27 cellular contexts compared by ENCODE assay signal in genomic region chr5:57836921-57837320, GRCh38.
DNase-seq lines count a peak whose midpoint lies in the region; ATAC-seq, FAIRE-seq and TF ChIP-seq lines count a peak whose summit lies in the region.
"Had no signal": no experiment of that assay in that cellular context is flagged by ENCODE, and none has a peak within 500 bp of the region (broad histone marks: within the 10 kb centered on the region; RNA-seq: fewer than 3 reads in every experiment).

No MANE protein-coding gene starts in this region.

- FAIRE-seq in A549 (lab: Jason Lieb, UNC) = no peak
- FAIRE-seq: GM12891 had no signal

- no peak for TF ChIP-seq POLR2A in A549 (IDR thresholded peaks at IDR 0.05; ENCODE audit: low read length)

- peaks cover 9% of the 10 kb centered on the region for H3K9me3 Mint-ChIP-seq in chondrocyte (ENCODE audit: low read depth)
- H3K9me3 Mint-ChIP-seq in activated CD8-positive, alpha-beta T cell treated with anti-CD3 and anti-CD28 coated beads, Interleukin-2, amount 10 ng/mL, durations not matched to agents 7 days and 5 days (ENCODE audit: insufficient read depth) = no peaks in the 10 kb centered on the region
- H3K9me3 Mint-ChIP-seq: activated naive CD4-positive, alpha-beta T cell treated with anti-CD3 and anti-CD28 coated beads for 36 hours; activated T-cell treated with anti-CD3 and anti-CD28 coated beads, Interleukin-2, amount 50 U/mL, for 4 hours; stimulated activated naive CD8-positive, alpha-beta T cell treated with anti-CD3 and anti-CD28 coated beads, Interleukin-15, amount 100 ng/mL, for 72 hours; T-cell had no signal

- no peaks in the 10 kb centered on the region for H3K27me3 Mint-ChIP-seq in chondrocyte (ENCODE audit: low read depth)
- no peaks in the 10 kb centered on the region for H3K27me3 Mint-ChIP-seq in activated CD8-positive, alpha-beta T cell treated with anti-CD3 and anti-CD28 coated beads, Interleukin-2, amount 10 ng/mL, durations not matched to agents 7 days and 5 days (ENCODE audit: low read depth)
- H3K27me3 Mint-ChIP-seq: IgD-negative memory B cell had no signal

- no peak overlapping the region for H3K4me3 ChIP-seq in A549
- H3K4me3 ChIP-seq in PC-3 (ENCODE audit: low read length) = no peak overlapping the region
- H3K4me3 ChIP-seq in mesodermal cell (ENCODE audit: extremely low read depth, insufficient read depth, low read length, poor library complexity, severe bottlenecking) = no peak overlapping the region
- no peak overlapping the region for H3K4me3 ChIP-seq in upper lobe of right lung
- H3K4me3 ChIP-seq: BLaER1, transverse colon had no signal

- H3K79me2 ChIP-seq in PC-3 (ENCODE audit: low read length) = no peaks in the 10 kb centered on the region

- DNase-seq in A549 (ENCODE audit: low read depth in 1 of 2, low spot score in 1 of 2) = no peak
- DNase-seq in PC-3 = no peak
- DNase-seq in chondrocyte (ENCODE audit: low spot score) = no peak
- no peak for DNase-seq in upper lobe of right lung
- DNase-seq in ureter (ENCODE audit: low spot score) = no peak
- DNase-seq in activated CD8-positive, alpha-beta T cell treated with anti-CD3 and anti-CD28 coated beads, Interleukin-2, amount 10 ng/mL, durations not matched to agents 7 days and 5 days = no peak
- DNase-seq: activated CD8-positive, alpha-beta memory T cell treated with anti-CD3 and anti-CD28 coated beads for 24 hours; activated naive CD4-positive, alpha-beta T cell treated with anti-CD3 and anti-CD28 coated beads for 36 hours; activated T-cell treated with anti-CD3 and anti-CD28 coated beads, Interleukin-2, amount 50 U/mL, for 4 hours; amygdala; central memory CD4-positive, alpha-beta T cell; COR-L47; DMS79 treated with DMSO at 0.1 percent for 48 hours; MM.1S; NCI-H1417 treated with DMSO at 0.1 percent for 48 hours; NCI-H526 treated with DMSO at 0.1 percent for 48 hours; occipital lobe; Right ventricle myocardium superior; stimulated activated naive CD8-positive, alpha-beta T cell treated with anti-CD3 and anti-CD28 coated beads, Interleukin-15, amount 100 ng/mL, for 72 hours; T-cell; transverse colon had no signal

- no peak for TF ChIP-seq CTCF in A549 (IDR thresholded peaks at IDR 0.05)
- no peak for TF ChIP-seq CTCF in PC-3 (conservative IDR thresholded peaks at IDR 0.05; ENCODE audit: low read depth, low read length)
- TF ChIP-seq CTCF in chondrocyte (IDR thresholded peaks at IDR 0.05) = no peak
- TF ChIP-seq CTCF in upper lobe of right lung (IDR thresholded peaks at IDR 0.05) = no peak

- POLR2A ChIA-PET in A549 (lab: Yijun Ruan, JAX) = no interaction called here
- POLR2A ChIA-PET in PC-3 (lab: Charles Lee; ENCODE audit: unreplicated experiment) = no interaction called here
- POLR2A ChIA-PET in activated CD8-positive, alpha-beta T cell treated with anti-CD3 and anti-CD28 coated beads, Interleukin-2, amount 10 ng/mL, durations not matched to agents 7 days and 5 days (lab: Charles Lee) = no interaction called here

- H2AFZ ChIP-seq in PC-3 (ENCODE audit: low read length) = no peak overlapping the region

- WGBS in A549 (ENCODE audit: missing lambda C conversion rate) = 94% methylated on average over 2 of the region's 2 CpGs
- WGBS in mesodermal cell (ENCODE audit: insufficient coverage in 2 of 2), 2 experiments = 100% methylated on average over 1 of the region's 2 CpGs

- H3K27ac Mint-ChIP-seq in chondrocyte (ENCODE audit: unreplicated experiment) = peak overlapping the region; percentile 91
- H3K27ac Mint-ChIP-seq in activated CD8-positive, alpha-beta T cell treated with anti-CD3 and anti-CD28 coated beads, Interleukin-2, amount 10 ng/mL, durations not matched to agents 7 days and 5 days = no peak overlapping the region
- H3K27ac Mint-ChIP-seq: activated naive CD4-positive, alpha-beta T cell treated with anti-CD3 and anti-CD28 coated beads for 36 hours; IgD-negative memory B cell; T-cell had no signal

- no TSS peak for BruUV-seq in PC-3 (replicated peaks; lab: Mats Ljungman, UMichigan)

- intact Hi-C loops in PC-3 (cut with micrococcal nuclease) (loop anchor here (5.0 kb wide), 1 partner anchor 295 kb away; no protein-coding TSS in a partner anchor), upper lobe of right lung (cut with DNase I) (no loop called here)

- H3K9me3 ChIP-seq in A549 (no peaks in the 10 kb centered on the region), PC-3 (ENCODE audit: low read length) (no peaks in the 10 kb centered on the region), mesodermal cell (ENCODE audit: control insufficient read depth, low read length) (peaks cover 11% of the 10 kb centered on the region), upper lobe of right lung (no peaks in the 10 kb centered on the region)
- H3K9me3 ChIP-seq: BLaER1, transverse colon had no signal

- no peak for TF ChIP-seq EP300 in A549 (IDR thresholded peaks at IDR 0.05)

- H3K4me2 ChIP-seq in A549 = peak overlapping the region; percentile 57; the same call in 1 of the 3 replicates
- no peak overlapping the region for H3K4me2 ChIP-seq in PC-3 (ENCODE audit: low read length)
- H3K4me2 ChIP-seq: BLaER1 had no signal

- H3K36me3 ChIP-seq in PC-3 (ENCODE audit: low read depth, low read length) (no peaks in the 10 kb centered on the region), mesodermal cell (ENCODE audit: control insufficient read depth, insufficient read depth, low read length) (no peaks in the 10 kb centered on the region), upper lobe of right lung (no peaks in the 10 kb centered on the region)
- H3K36me3 ChIP-seq: BLaER1, transverse colon had no signal

- ATAC-seq in A549 = no peak
- ATAC-seq in PC-3 = no peak
- no peak for ATAC-seq in upper lobe of right lung
- no peak for ATAC-seq in HG02884 (IDR thresholded peaks at IDR 0.05; ENCODE audit: unreplicated experiment)
- no peak for ATAC-seq in activated CD8-positive, alpha-beta T cell treated with anti-CD3 and anti-CD28 coated beads, Interleukin-2, amount 10 ng/mL, durations not matched to agents 7 days and 5 days
- ATAC-seq: activated CD4-positive, CD25-positive, alpha-beta regulatory T cell treated with anti-CD3 and anti-CD28 coated beads, Interleukin-2, amount 50 U/mL, for 24 hours; activated T-cell treated with anti-CD3 and anti-CD28 coated beads, Interleukin-2, amount 50 U/mL, for 4 hours; stimulated activated naive CD8-positive, alpha-beta T cell treated with anti-CD3 and anti-CD28 coated beads, Interleukin-15, amount 100 ng/mL, for 72 hours; T-cell had no signal

- no peaks in the 10 kb centered on the region for H3K36me3 Mint-ChIP-seq in chondrocyte (ENCODE audit: low read depth)
- H3K36me3 Mint-ChIP-seq in activated CD8-positive, alpha-beta T cell treated with anti-CD3 and anti-CD28 coated beads, Interleukin-2, amount 10 ng/mL, durations not matched to agents 7 days and 5 days (ENCODE audit: low read depth) = no peaks in the 10 kb centered on the region
- H3K36me3 Mint-ChIP-seq: IgD-negative memory B cell, T-cell had no signal

- H3K27ac ChIP-seq in A549 = peak overlapping the region; percentile 71 to 85
- H3K27ac ChIP-seq in PC-3 (ENCODE audit: low read length) = peak overlapping the region; percentile 97
- peak overlapping the region; percentile 80 for H3K27ac ChIP-seq in mesodermal cell (ENCODE audit: low read depth, low read length, severe bottlenecking)
- no peak overlapping the region for H3K27ac ChIP-seq in upper lobe of right lung
- H3K27ac ChIP-seq: BLaER1, transverse colon had no signal

- peaks cover 6% of the 10 kb centered on the region for H3F3A ChIP-seq in PC-3 (ENCODE audit: low read length, unreplicated experiment)

- H3K4me1 ChIP-seq in A549 (peaks cover 66% of the 10 kb centered on the region), PC-3 (ENCODE audit: insufficient read depth, low read length) (peaks cover 46% of the 10 kb centered on the region), mesodermal cell (ENCODE audit: control insufficient read depth, insufficient read depth, low read length, poor library complexity, severe bottlenecking) (peaks cover 38% of the 10 kb centered on the region), upper lobe of right lung (peaks cover 5% of the 10 kb centered on the region)
- H3K4me1 ChIP-seq: BLaER1 had no signal

- no peaks in the 10 kb centered on the region for H3K9me2 ChIP-seq in PC-3 (replicated peaks; ENCODE audit: low read length)

- no peaks in the 10 kb centered on the region for H3K27me3 ChIP-seq in PC-3 (ENCODE audit: low read length)
- H3K27me3 ChIP-seq in upper lobe of right lung = no peaks in the 10 kb centered on the region
- H3K27me3 ChIP-seq: BLaER1, transverse colon had no signal

- peaks cover 89% of the 10 kb centered on the region for H3K4me1 Mint-ChIP-seq in chondrocyte (ENCODE audit: low read depth)
- no peaks in the 10 kb centered on the region for H3K4me1 Mint-ChIP-seq in activated CD8-positive, alpha-beta T cell treated with anti-CD3 and anti-CD28 coated beads, Interleukin-2, amount 10 ng/mL, durations not matched to agents 7 days and 5 days (ENCODE audit: low read depth)
- H3K4me1 Mint-ChIP-seq: IgD-negative memory B cell; stimulated activated naive CD8-positive, alpha-beta T cell treated with anti-CD3 and anti-CD28 coated beads, Interleukin-15, amount 100 ng/mL, for 72 hours; T-cell had no signal

- H4K20me1 ChIP-seq in PC-3 (ENCODE audit: low read length) = no peaks in the 10 kb centered on the region
- H4K20me1 ChIP-seq: BLaER1 had no signal

- H3K9ac ChIP-seq in PC-3 (ENCODE audit: low read length) = 0 out of 2 replicates have a peak overlapping the region, but pooled peaks have one; percentile 25
- H3K9ac ChIP-seq: BLaER1 had no signal

- CTCF ChIA-PET in A549 (lab: Yijun Ruan, JAX) = interaction anchor here (1.6 to 3.3 kb wide), 2 partner anchors 58 to 624 kb away, joined by 3 to 9 read pairs; no protein-coding TSS in a partner anchor
- CTCF ChIA-PET in PC-3 (lab: Charles Lee) = interaction anchor here (0.9 to 1.3 kb wide), 2 partner anchors 51 to 57 kb away, joined by 3 read pairs; no protein-coding TSS in a partner anchor
- CTCF ChIA-PET in activated CD8-positive, alpha-beta T cell treated with anti-CD3 and anti-CD28 coated beads, Interleukin-2, amount 10 ng/mL, durations not matched to agents 7 days and 5 days (lab: Charles Lee) = no interaction called here

- no peak overlapping the region for H3K4me3 Mint-ChIP-seq in chondrocyte (ENCODE audit: unreplicated experiment)
- H3K4me3 Mint-ChIP-seq in activated CD8-positive, alpha-beta T cell treated with anti-CD3 and anti-CD28 coated beads, Interleukin-2, amount 10 ng/mL, durations not matched to agents 7 days and 5 days = no peak overlapping the region
- H3K4me3 Mint-ChIP-seq: activated naive CD4-positive, alpha-beta T cell treated with anti-CD3 and anti-CD28 coated beads for 36 hours; activated T-cell treated with anti-CD3 and anti-CD28 coated beads, Interleukin-2, amount 50 U/mL, for 4 hours; IgD-negative memory B cell; stimulated activated naive CD8-positive, alpha-beta T cell treated with anti-CD3 and anti-CD28 coated beads, Interleukin-15, amount 100 ng/mL, for 72 hours; T-cell had no signal

- TF ChIP-seq RAD21 in A549 (conservative IDR thresholded peaks at IDR 0.05 in 1 of 2, IDR thresholded peaks at IDR 0.05 in 1 of 2) = no peak

TF ChIP-seq in A549, 52 proteins besides CTCF, POLR2A, EP300 and RAD21 (continues in another document):
- TF ChIP-seq RCOR1 (IDR thresholded peaks at IDR 0.05; ENCODE audit: low read depth, low read length) (no peak), CEBPB (IDR thresholded peaks at IDR 0.05) (no peak)
